ENCODE assay signal across 25 cellular contexts in genomic region chr5:131773805-131774204, GRCh38. TPM values are rescaled to one million over a fixed set of nuclear protein-coding genes. Genes with fewer than 3 reads are reported as not detected.
DNase-seq lines count a peak whose midpoint lies in the region; ATAC-seq and TF ChIP-seq lines count a peak whose summit lies in the region.
"Had no signal": no experiment of that assay in that cellular context is flagged by ENCODE, and none has a peak within 500 bp of the region (broad histone marks: within the 10 kb centered on the region; RNA-seq: fewer than 3 reads in every experiment).

No MANE protein-coding gene starts in this region.

- peaks cover 95% of the 10 kb centered on the region for H3K79me2 ChIP-seq in GM23248 (ENCODE audit: insufficient read depth)

- intact Hi-C loops in A673 (cut with micrococcal nuclease; ENCODE audit: unreplicated experiment): no loop called here
- intact Hi-C loops in psoas muscle (cut with DNase I): no loop called here

- no peak overlapping the region for H3K4me3 ChIP-seq in A673 (ENCODE audit: low read depth, low read length, poor library complexity, severe bottlenecking)
- H3K4me3 ChIP-seq in psoas muscle: no peak overlapping the region
- no peak overlapping the region for H3K4me3 ChIP-seq in GM23248
- H3K4me3 ChIP-seq: cardiac muscle cell, K562, lower lobe of right lung, upper lobe of left lung had no signal

- peaks cover 40% of the 10 kb centered on the region for H4K20me1 ChIP-seq in GM23248 (ENCODE audit: insufficient read depth)

- H3K9me3 ChIP-seq in A673 (ENCODE audit: low read depth, low read length, poor library complexity, severe bottlenecking) (no peaks in the 10 kb centered on the region), psoas muscle (no peaks in the 10 kb centered on the region), GM23248 (ENCODE audit: low read depth) (no peaks in the 10 kb centered on the region)
- H3K9me3 ChIP-seq: lower lobe of right lung, upper lobe of left lung had no signal

- CTCF ChIA-PET in A673 (lab: Charles Lee): interaction anchor here (0.6 kb wide), 1 partner anchor 241 kb away, joined by 3 read pairs; no protein-coding TSS in a partner anchor

- H3F3A ChIP-seq in GM23248 (ENCODE audit: insufficient read depth): no peaks in the 10 kb centered on the region

- no peak overlapping the region for H2AFZ ChIP-seq in GM23248

- POLR2A ChIA-PET in A673 (lab: Charles Lee; ENCODE audit: low non-redundant PET): no interaction called here

- TF ChIP-seq CTCF in A673 (conservative IDR thresholded peaks at IDR 0.05; ENCODE audit: low read depth, low read length) (no peak), psoas muscle (IDR thresholded peaks at IDR 0.05) (no peak)

- peaks cover 7% of the 10 kb centered on the region for H3K4me1 ChIP-seq in A673 (ENCODE audit: insufficient read depth, low read length, poor library complexity, severe bottlenecking)
- peaks cover 78% of the 10 kb centered on the region for H3K4me1 ChIP-seq in psoas muscle
- H3K4me1 ChIP-seq in GM23248 (ENCODE audit: insufficient read depth): peaks cover 23% of the 10 kb centered on the region

- DNase-seq in A673 (ENCODE audit: low spot score): peak; percentile 20
- peak; percentile 33 for DNase-seq in SK-MEL-5 (ENCODE audit: low read depth, low spot score)
- peak; percentile 93 for DNase-seq in globus pallidus (ENCODE audit: low spot score)
- DNase-seq in psoas muscle: no peak
- no peak for DNase-seq in NK-92 treated with Interleukin-12 subunit alpha and Interleukin-12 subunit beta, amount 100 ng/mL, for 24 hours (lab: John Stamatoyannopoulos, UW)
- DNase-seq in NCI-H2081 (lab: John Stamatoyannopoulos, UW): no peak
- no peak for DNase-seq in GM23248
- DNase-seq: ACHN; activated CD4-positive, CD25-positive, alpha-beta regulatory T cell treated with anti-CD3 and anti-CD28 coated beads, Interleukin-2, amount 50 U/mL, for 72 hours; activated CD8-positive, alpha-beta T cell treated with anti-CD3 and anti-CD28 coated beads, Interleukin-2, amount 10 ng/mL, durations not matched to agents 7 days and 5 days; activated T-cell treated with anti-CD3 and anti-CD28 coated beads, Interleukin-2, amount 50 U/mL, for 1 hour; DMS153; GDM1; H9; islet precursor cell; lower lobe of right lung; NCI-H1436 treated with DMSO at 0.1 percent for 48 hours; NCI-H2171; right cardiac atrium; stimulated activated CD4-positive, alpha-beta T cell treated with anti-CD3 and anti-CD28 coated beads, Interleukin-12 subunit alpha, Interleukin-12 subunit beta, amount 100 ng/mL, for 4 hours; stimulated activated naive CD8-positive, alpha-beta T cell treated with anti-CD3 and anti-CD28 coated beads, Interleukin-15, amount 100 ng/mL, for 72 hours; upper lobe of left lung had no signal

- ATAC-seq in psoas muscle (peak in 1 of 4 donors; percentile 17), HG02884 (IDR thresholded peaks at IDR 0.05; ENCODE audit: unreplicated experiment) (no peak)
- ATAC-seq: activated CD8-positive, alpha-beta T cell treated with anti-CD3 and anti-CD28 coated beads, Interleukin-2, amount 10 ng/mL, durations not matched to agents 7 days and 5 days; lower lobe of right lung; right cardiac atrium; stimulated activated naive CD8-positive, alpha-beta T cell treated with anti-CD3 and anti-CD28 coated beads, Interleukin-15, amount 100 ng/mL, for 72 hours had no signal

- H3K4me2 ChIP-seq in GM23248 (ENCODE audit: unreplicated experiment): no peak overlapping the region

- H3K9ac ChIP-seq in GM23248: no peak overlapping the region

- 87 to 98% (median 91%) methylated on average over 2 of the region's 2 CpGs for WGBS in psoas muscle, 3 donors
- WGBS in GM23248 (ENCODE audit: low coverage in 1 of 2, low lambda C conversion rate in 2 of 2, missing lambda C conversion rate in 2 of 2), 2 experiments: 98 to 100% methylated on average over 2 of the region's 2 CpGs

- H3K27me3 ChIP-seq in A673 (replicated peaks; ENCODE audit: insufficient read depth, low read depth, low read length, poor library complexity) (no peaks in the 10 kb centered on the region), psoas muscle (ENCODE audit: insufficient read depth in 3 of 3, low read length in 2 of 3) (no peaks in the 10 kb centered on the region), GM23248 (replicated peaks; ENCODE audit: insufficient read depth) (no peaks in the 10 kb centered on the region)
- H3K27me3 ChIP-seq: cardiac muscle cell, upper lobe of left lung had no signal

- H3K27ac ChIP-seq in A673 (ENCODE audit: low read depth, low read length, poor library complexity, severe bottlenecking): no peak overlapping the region
- H3K27ac ChIP-seq in psoas muscle: peak overlapping the region; percentile 72
- H3K27ac ChIP-seq in GM23248: no peak overlapping the region
- H3K27ac ChIP-seq: cardiac muscle cell, lower lobe of right lung, upper lobe of left lung had no signal

- H3K36me3 ChIP-seq in A673 (ENCODE audit: insufficient read depth, low read length, poor library complexity, severe bottlenecking) (no peaks in the 10 kb centered on the region), psoas muscle (ENCODE audit: insufficient read depth in 1 of 2, low read depth in 1 of 2) (no peaks in the 10 kb centered on the region), GM23248 (ENCODE audit: low read depth) (no peaks in the 10 kb centered on the region)
- H3K36me3 ChIP-seq: cardiac muscle cell, lower lobe of right lung, upper lobe of left lung had no signal

- H3K9me2 ChIP-seq in GM23248 (ENCODE audit: insufficient read depth): no peaks in the 10 kb centered on the region; the same call in 1 of the 2 replicates

- BruUV-seq in A673 (replicated peaks; lab: Mats Ljungman, UMichigan): no TSS peak

- in situ Hi-C loops in SK-MEL-5 (cut with HindIII; ENCODE audit: low pct_unique_long_range_greater_than_20kb, low sequenced_read_pairs): no loop called here
- in situ Hi-C loops in GM23248 (cut with MboI): no loop called here

RNA-seq across cellular contexts. Expression of gene FNIP1, which starts 23.0 kb away (rescaled TPM):
- total RNA-seq in A673 (2021) (19.0 and 22.9 TPM in 2 replicates), psoas muscle (10 to 100 TPM; 19.0 to 45.2 (median 30.1) TPM)
- total RNA-seq in SK-MEL-5 (2014; rRNA removed; shearing (Covaris generic)): 36.2 and 39.4 TPM in 2 replicates
- 12.6 and 18.2 TPM in 2 replicates for polyA plus RNA-seq in SK-MEL-5 (2015; cell fraction: cytosol; rRNA removed)
- 50.5 and 53.3 TPM in 2 replicates for polyA plus RNA-seq in SK-MEL-5 (2015; cell fraction: nucleus; rRNA removed)
- polyA plus RNA-seq in psoas muscle (10 to 100 TPM in 1 of 3 donors, 1 to 10 TPM in 2; 6.4 to 25.0 (median 9.2) TPM), GM23248 (2016; fragmentation: Nextera tagmentation; extraction: Ambion mirVana) (8.8 and 10.3 TPM in 2 replicates)
- total RNA-seq in GM23248 (2014; rRNA removed; shearing (Covaris generic)): 21.6 and 25.8 TPM in 2 replicates

Comparison
In these comparisons a context has a peak if more than half of its experiments do, and no peak if none do; other contexts are left out.
1. DNase-seq: peak in A673 (single experiment), SK-MEL-5 (single experiment) and globus pallidus (single experiment); none in psoas muscle (0 of 2), NK-92 treated with Interleukin-12 subunit alpha and Interleukin-12 subunit beta, amount 100 ng/mL, for 24 hours (single experiment), NCI-H2081 (0 of 2) and GM23248 (single experiment).